8 cellular contexts compared by ENCODE assay signal in the genomic region with DNA sequence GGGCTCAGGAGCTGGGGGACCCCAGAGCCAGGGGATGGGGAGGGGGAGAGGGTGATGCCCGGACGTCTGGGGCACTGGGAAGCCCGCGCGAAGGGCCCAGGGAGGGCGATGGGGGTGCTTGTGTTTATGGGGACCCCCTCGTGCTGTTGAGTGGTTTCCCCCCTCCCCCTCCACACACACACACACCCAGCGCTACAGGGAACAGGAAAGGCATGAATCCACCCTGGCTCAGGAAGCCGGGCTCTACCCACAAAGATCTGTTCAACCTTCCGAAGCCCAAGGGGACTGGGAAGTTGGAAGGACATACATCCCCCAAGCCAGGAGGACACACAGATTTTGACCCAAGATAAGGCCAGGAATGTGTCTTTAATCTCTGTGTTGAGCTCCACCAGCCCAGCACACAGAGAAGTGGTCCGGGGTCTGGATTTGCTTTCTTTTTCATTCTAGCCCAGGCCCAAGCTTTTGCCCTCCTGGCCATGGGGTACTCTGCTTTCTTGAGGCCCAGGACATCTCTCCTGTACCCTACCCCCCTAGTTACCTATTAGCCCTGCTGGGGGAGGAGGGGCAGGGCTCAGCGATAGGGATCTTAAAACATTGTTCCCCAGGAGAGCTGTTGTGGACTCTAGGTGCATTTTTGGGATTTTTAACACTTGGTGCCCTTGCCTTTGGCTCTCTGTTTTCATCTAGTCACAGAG. TPM values are rescaled to one million over a fixed set of nuclear protein-coding genes. Genes with fewer than 3 reads are reported as not detected.
DNase-seq lines count a peak whose midpoint lies in the region; ATAC-seq and TF ChIP-seq lines count a peak whose summit lies in the region.

No MANE protein-coding gene starts in this region.

- ATAC-seq in body of pancreas (no peak), right lobe of liver (peak in 2 of 4 donors; percentile 3 to 10), GM18868 (IDR thresholded peaks at IDR 0.05; ENCODE audit: unreplicated experiment) (no peak)

- no peaks in the 10 kb centered on the region for H3K9me2 ChIP-seq in DOHH2 (replicated peaks; ENCODE audit: control insufficient read depth, low read length)

- no peak for TF ChIP-seq EP300 in tibial nerve (IDR thresholded peaks at IDR 0.05)

- H3K27ac ChIP-seq in DOHH2 (ENCODE audit: low read depth, low read length) (peak overlapping the region; percentile 91), body of pancreas (peak overlapping the region; percentile 83 to 96 (median 90)), right lobe of liver (peak overlapping the region; percentile 80 to 92 (median 91)), tibial nerve (peak overlapping the region; percentile 57 to 97 (median 90))

- H3K79me2 ChIP-seq in DOHH2 (ENCODE audit: control insufficient read depth, low read length): peaks cover 53% of the 10 kb centered on the region

- peaks cover 81% of the 10 kb centered on the region for H3K4me1 ChIP-seq in DOHH2 (ENCODE audit: control insufficient read depth, low read length)
- H3K4me1 ChIP-seq in body of pancreas: peaks cover 80% of the 10 kb centered on the region
- peaks cover 0 to 44% (median 9%) of the 10 kb centered on the region in 4 donors for H3K4me1 ChIP-seq in right lobe of liver
- peaks cover 0 to 85% (median 66%) of the 10 kb centered on the region in 4 donors for H3K4me1 ChIP-seq in tibial nerve

- no peaks in the 10 kb centered on the region for H3K27me3 ChIP-seq in DOHH2 (ENCODE audit: control insufficient read depth, low read length)
- no peaks in the 10 kb centered on the region for H3K27me3 ChIP-seq in body of pancreas
- H3K27me3 ChIP-seq in right lobe of liver: no peaks in the 10 kb centered on the region
- H3K27me3 ChIP-seq in tibial nerve: no peaks in the 10 kb centered on the region

- TF ChIP-seq CTCF in DOHH2 (IDR thresholded peaks at IDR 0.05; ENCODE audit: low read depth, low read length, poor library complexity, severe bottlenecking) (no peak), LNCaP clone FGC (IDR thresholded peaks at IDR 0.05; ENCODE audit: control insufficient read depth, extremely low read depth, insufficient read depth) (no peak), body of pancreas (IDR thresholded peaks at IDR 0.05) (no peak), right lobe of liver (IDR thresholded peaks at IDR 0.05) (no peak), tibial nerve (IDR thresholded peaks at IDR 0.05) (no peak)

- H3K36me3 ChIP-seq in DOHH2 (ENCODE audit: control insufficient read depth, low read length) (peaks cover 47% of the 10 kb centered on the region), body of pancreas (replicated peaks in 1 of 2; ENCODE audit: insufficient read depth in 1 of 2, low read depth in 2 of 2) (no peaks in the 10 kb centered on the region), right lobe of liver (no peaks in the 10 kb centered on the region), tibial nerve (peaks cover 0 to 23% (median 0%) of the 10 kb centered on the region in 3 donors)

- H3F3A ChIP-seq in DOHH2 (ENCODE audit: control insufficient read depth, insufficient read depth): peaks cover 31% of the 10 kb centered on the region

- peak in 1 of 3 donors; percentile 1 for TF ChIP-seq POLR2A in body of pancreas (IDR thresholded peaks at IDR 0.05)
- no peak for TF ChIP-seq POLR2A in right lobe of liver (IDR thresholded peaks at IDR 0.05)
- no peak for TF ChIP-seq POLR2A in tibial nerve (IDR thresholded peaks at IDR 0.05)

- H3K9me3 ChIP-seq in DOHH2 (ENCODE audit: control insufficient read depth, insufficient read depth, low read length) (no peaks in the 10 kb centered on the region), body of pancreas (no peaks in the 10 kb centered on the region), right lobe of liver (no peaks in the 10 kb centered on the region), tibial nerve (no peaks in the 10 kb centered on the region)

- H3K4me3 ChIP-seq in DOHH2 (ENCODE audit: low read length) (peak overlapping the region; percentile 88), LNCaP clone FGC (ENCODE audit: low read depth, low read length) (peak overlapping the region; percentile 69), body of pancreas (peak overlapping the region; percentile 90 to 94), right lobe of liver (peak overlapping the region; percentile 88 to 93 (median 88)), tibial nerve (peak overlapping the region; percentile 62 to 99 (median 78))

- intact Hi-C loops in body of pancreas (cut with DNase I): no loop called here
- intact Hi-C loops in right lobe of liver (cut with DNase I): no loop called here

- H4K20me1 ChIP-seq in DOHH2 (ENCODE audit: control insufficient read depth, insufficient read depth, low read depth, low read length): no peaks in the 10 kb centered on the region

- in situ Hi-C loops in G401 (cut with HindIII; ENCODE audit: low sequenced_read_pairs): no loop called here

- peak overlapping the region; percentile 81 for H3K4me2 ChIP-seq in DOHH2 (ENCODE audit: low read length)

- WGBS in body of pancreas, 2 donors: 4 to 6% methylated on average over 3 to 12 of the region's 12 CpGs
- WGBS in right lobe of liver (ENCODE audit: insufficient coverage, low coverage, low lambda C conversion rate, missing lambda C conversion rate): 0% methylated on average over 2 of the region's 12 CpGs
- 2% methylated on average over 8 to 12 of the region's 12 CpGs for WGBS in tibial nerve, 2 donors

- DNase-seq in LNCaP clone FGC (ENCODE audit: low read depth): no peak
- DNase-seq in body of pancreas: peak in 2 of 4 donors; percentile 8 to 38
- DNase-seq in right lobe of liver: peak in 1 of 3 donors; percentile 50
- no peak for DNase-seq in tibial nerve (ENCODE audit: low spot score in 2 of 2)
- no peak for DNase-seq in G401 (ENCODE audit: low spot score)
- DNase-seq in cerebellar cortex (ENCODE audit: low spot score): no peak

RNA-seq across cellular contexts. Expression of a gene that starts 1.2 kb away (rescaled TPM):
- 1 to 10 TPM; 4.2 to 7.3 TPM for total RNA-seq in body of pancreas
- 10 to 100 TPM in 4 of 6 experiments, 1 to 10 TPM in 2; 7.3 to 17.9 (median 14.5) TPM for total RNA-seq in right lobe of liver
- 10 to 100 TPM; 12.7 to 26.9 (median 20.4) TPM for total RNA-seq in tibial nerve
- total RNA-seq in G401 (2014; rRNA removed; shearing (Covaris generic)): 4.8 and 8.7 TPM in 2 replicates

RNA-seq across cellular contexts. Expression of a gene that starts 26.1 kb away (rescaled TPM):
- total RNA-seq in body of pancreas: 10 to 100 TPM in 1 of 2 donors, 1 to 10 TPM in 1; 4.7 to 29.3 TPM
- 10 to 100 TPM in 2 of 6 experiments, 1 to 10 TPM in 2, under 1 TPM in 2; 0.39 to 14.5 (median 6.0) TPM for total RNA-seq in right lobe of liver
- total RNA-seq in tibial nerve: 10 to 100 TPM; 11.1 to 18.9 (median 15.2) TPM
- 4.4 and 5.5 TPM in 2 replicates for total RNA-seq in G401 (2014; rRNA removed; shearing (Covaris generic))

RNA-seq across cellular contexts. Expression of a gene that starts 41.7 kb away (rescaled TPM):
- total RNA-seq in body of pancreas: 1 to 10 TPM in 1 of 2 donors, under 1 TPM in 1; 0.66 to 1.6 TPM
- 1 to 10 TPM in 4 of 6 experiments, under 1 TPM in 2; 0.43 to 2.2 (median 1.5) TPM for total RNA-seq in right lobe of liver
- 1 to 10 TPM; 2.0 to 8.4 (median 5.2) TPM for total RNA-seq in tibial nerve
- 0.47 and 1.4 TPM in 2 replicates for total RNA-seq in G401 (2014; rRNA removed; shearing (Covaris generic))
